Comparison of ENCODE assay signal across 15 cellular contexts in genomic region chr22:46815559-46815895, GRCh38. TPM values are rescaled to one million over a fixed set of nuclear protein-coding genes. Genes with fewer than 3 reads are reported as not detected.
DNase-seq lines count a peak whose midpoint lies in the region; ATAC-seq, FAIRE-seq and TF ChIP-seq lines count a peak whose summit lies in the region.
"Had no signal": no experiment of that assay in that cellular context is flagged by ENCODE, and none has a peak within 500 bp of the region (broad histone marks: within the 10 kb centered on the region; RNA-seq: fewer than 3 reads in every experiment).

No MANE protein-coding gene starts in this region.

- H3K9me3 ChIP-seq in kidney (ENCODE audit: control insufficient read depth in 1 of 2, low read length in 2 of 2) (no peaks in the 10 kb centered on the region), thyroid gland (no peaks in the 10 kb centered on the region), psoas muscle (no peaks in the 10 kb centered on the region)
- H3K9me3 ChIP-seq: esophagus squamous epithelium had no signal

- POLR2A ChIA-PET in RWPE1 (lab: Yijun Ruan, JAX; ENCODE audit: low non-redundant PET): no interaction called here
- POLR2A ChIA-PET in activated CD4-positive, alpha-beta memory T cell treated with anti-CD3 and anti-CD28 coated beads, Interleukin-2, amount 10 ng/mL, durations not matched to agents 7 days and 5 days (lab: Charles Lee): no interaction called here

- 94 to 98% methylated on average over 5 of the region's 5 CpGs for WGBS in thyroid gland, 2 donors
- 90 to 93% (median 91%) methylated on average over 5 of the region's 5 CpGs for WGBS in psoas muscle, 3 donors

- H3K4me1 Mint-ChIP-seq in CD14-positive monocyte (peaks cover 11% of the 10 kb centered on the region), osteocyte (ENCODE audit: unreplicated experiment) (peaks cover 29% of the 10 kb centered on the region)
- peaks cover 16% of the 10 kb centered on the region for H3K4me1 Mint-ChIP-seq in activated CD4-positive, alpha-beta memory T cell treated with anti-CD3 and anti-CD28 coated beads, Interleukin-2, amount 10 ng/mL, durations not matched to agents 7 days and 5 days

- peak overlapping the region in 1 of 2 donors; percentile 41 for H3K9ac ChIP-seq in kidney (ENCODE audit: low read length in 2 of 2)
- H3K9ac ChIP-seq: KMS-11 had no signal

- no peak for ATAC-seq in psoas muscle
- ATAC-seq: activated T-cell treated with anti-CD3 and anti-CD28 coated beads, Interleukin-2, amount 50 U/mL, for 72 hours had no signal

- H3K4me1 ChIP-seq in kidney (ENCODE audit: control insufficient read depth in 1 of 2, insufficient read depth in 1 of 2, low read depth in 1 of 2, low read length in 2 of 2) (peaks cover 16 to 21% of the 10 kb centered on the region in 2 donors), thyroid gland (peaks cover 17 to 22% of the 10 kb centered on the region in 2 donors), psoas muscle (no peaks in the 10 kb centered on the region)

- intact Hi-C loops in CD14-positive monocyte (cut with micrococcal nuclease) (no loop called here), kidney (cut with DNase I) (no loop called here), thyroid gland (cut with DNase I) (no loop called here), psoas muscle (cut with DNase I) (no loop called here)

- peaks cover 0 to 2% (median 0%) of the 10 kb centered on the region in 7 donors for H3K9me3 Mint-ChIP-seq in CD14-positive monocyte
- H3K9me3 Mint-ChIP-seq in osteocyte (ENCODE audit: unreplicated experiment): no peaks in the 10 kb centered on the region
- peaks cover 3% of the 10 kb centered on the region for H3K9me3 Mint-ChIP-seq in activated CD4-positive, alpha-beta memory T cell treated with anti-CD3 and anti-CD28 coated beads, Interleukin-2, amount 10 ng/mL, durations not matched to agents 7 days and 5 days

- H3K4me3 ChIP-seq in kidney (ENCODE audit: low read length in 2 of 2) (peak overlapping the region in 1 of 2 donors; percentile 41), thyroid gland (replicated peaks in 1 of 3) (no peak overlapping the region), psoas muscle (no peak overlapping the region)
- H3K4me3 ChIP-seq: BLaER1 treated with 17β-estradiol and CSF1 and Interleukin-3, amounts not matched to agents 10 nM and 100 nM; esophagus squamous epithelium had no signal

- TF ChIP-seq POLR2A in thyroid gland (IDR thresholded peaks at IDR 0.05): no peak

- in situ Hi-C loops in GM13976 (cut with MboI; ENCODE audit: low sequenced_read_pairs, unreplicated experiment): no loop called here

- H3K36me3 ChIP-seq in kidney (ENCODE audit: control insufficient read depth in 1 of 2, insufficient read depth in 2 of 2, low read length in 2 of 2) (peaks cover 0 to 4% of the 10 kb centered on the region in 2 donors), thyroid gland (no peaks in the 10 kb centered on the region), psoas muscle (ENCODE audit: insufficient read depth in 1 of 2, low read depth in 1 of 2) (no peaks in the 10 kb centered on the region)

- DNase-seq in CD14-positive monocyte (ENCODE audit: low spot score): no peak
- no peak for DNase-seq in RWPE1 (ENCODE audit: low spot score)
- DNase-seq in kidney: no peak
- DNase-seq in osteocyte (ENCODE audit: extremely low spot score, unreplicated experiment): no peak
- DNase-seq in thyroid gland: no peak
- no peak for DNase-seq in GM13976 (ENCODE audit: low spot score)
- DNase-seq in activated CD4-positive, alpha-beta memory T cell treated with anti-CD3 and anti-CD28 coated beads, Interleukin-2, amount 10 ng/mL, durations not matched to agents 7 days and 5 days: no peak
- DNase-seq in psoas muscle: no peak
- DNase-seq: activated CD4-positive, alpha-beta T cell treated with anti-CD3 and anti-CD28 coated beads, Interleukin-2, amount 50 U/mL, for 1 hour; activated T-cell treated with anti-CD3 and anti-CD28 coated beads, Interleukin-2, amount 50 U/mL, for 72 hours; DND-41; esophagus squamous epithelium; SHP77 treated with DMSO at 0.1 percent for 48 hours had no signal

- H3K27me3 Mint-ChIP-seq in CD14-positive monocyte (ENCODE audit: low read depth in 3 of 3): no peaks in the 10 kb centered on the region
- H3K27me3 Mint-ChIP-seq in osteocyte (ENCODE audit: unreplicated experiment): no peaks in the 10 kb centered on the region
- H3K27me3 Mint-ChIP-seq in activated CD4-positive, alpha-beta memory T cell treated with anti-CD3 and anti-CD28 coated beads, Interleukin-2, amount 10 ng/mL, durations not matched to agents 7 days and 5 days: no peaks in the 10 kb centered on the region

- no peaks in the 10 kb centered on the region for H3K27me3 ChIP-seq in thyroid gland
- H3K27me3 ChIP-seq in psoas muscle (ENCODE audit: insufficient read depth in 3 of 3, low read length in 2 of 3): no peaks in the 10 kb centered on the region
- H3K27me3 ChIP-seq: BLaER1 treated with 17β-estradiol and CSF1 and Interleukin-3, amounts not matched to agents 10 nM and 100 nM; esophagus squamous epithelium had no signal

- H3K27ac Mint-ChIP-seq in CD14-positive monocyte: peak overlapping the region in 6 of 7 donors; percentile 47 to 80 (median 70)
- H3K27ac Mint-ChIP-seq in osteocyte (ENCODE audit: unreplicated experiment): peak overlapping the region; percentile 38
- H3K27ac Mint-ChIP-seq in activated CD4-positive, alpha-beta memory T cell treated with anti-CD3 and anti-CD28 coated beads, Interleukin-2, amount 10 ng/mL, durations not matched to agents 7 days and 5 days: no peak overlapping the region
- H3K27ac Mint-ChIP-seq: activated T-cell treated with anti-CD3 and anti-CD28 coated beads, Interleukin-2, amount 50 U/mL, for 72 hours had no signal

- H3K27ac ChIP-seq in RWPE1 (peak overlapping the region; percentile 60), kidney (ENCODE audit: low read depth in 2 of 2, low read length in 2 of 2) (peak overlapping the region; percentile 56 to 88), thyroid gland (peak overlapping the region in 1 of 3 donors; percentile 18), psoas muscle (no peak overlapping the region)
- H3K27ac ChIP-seq: KMS-11 had no signal

- no peak for FAIRE-seq in kidney (lab: Jason Lieb, UNC)

- no peak for TF ChIP-seq CTCF in CD14-positive monocyte (IDR thresholded peaks at IDR 0.05)
- no peak for TF ChIP-seq CTCF in RWPE1 (conservative IDR thresholded peaks at IDR 0.05; ENCODE audit: low read depth)
- TF ChIP-seq CTCF in kidney (IDR thresholded peaks at IDR 0.05; ENCODE audit: borderline replicate concordance, extremely low read depth, insufficient read depth): no peak
- no peak for TF ChIP-seq CTCF in osteocyte (IDR thresholded peaks at IDR 0.05)
- TF ChIP-seq CTCF in thyroid gland (IDR thresholded peaks at IDR 0.05): no peak
- no peak for TF ChIP-seq CTCF in GM13976 (IDR thresholded peaks at IDR 0.05; ENCODE audit: borderline replicate concordance, control extremely low read depth, extremely low read depth, insufficient read depth, missing control alignments)
- TF ChIP-seq CTCF in psoas muscle (IDR thresholded peaks at IDR 0.05): no peak

- H3K36me3 Mint-ChIP-seq in CD14-positive monocyte: peaks cover 51 to 63% of the 10 kb centered on the region in 2 donors
- H3K36me3 Mint-ChIP-seq in osteocyte (ENCODE audit: unreplicated experiment): peaks cover 3% of the 10 kb centered on the region
- H3K36me3 Mint-ChIP-seq in activated CD4-positive, alpha-beta memory T cell treated with anti-CD3 and anti-CD28 coated beads, Interleukin-2, amount 10 ng/mL, durations not matched to agents 7 days and 5 days (ENCODE audit: low read depth): peaks cover 40% of the 10 kb centered on the region

- CTCF ChIA-PET in RWPE1 (lab: Yijun Ruan, JAX): no interaction called here
- CTCF ChIA-PET in activated CD4-positive, alpha-beta memory T cell treated with anti-CD3 and anti-CD28 coated beads, Interleukin-2, amount 10 ng/mL, durations not matched to agents 7 days and 5 days (lab: Charles Lee): no interaction called here

- H3K4me3 Mint-ChIP-seq in CD14-positive monocyte (no peak overlapping the region), osteocyte (ENCODE audit: unreplicated experiment) (no peak overlapping the region)
- no peak overlapping the region for H3K4me3 Mint-ChIP-seq in activated CD4-positive, alpha-beta memory T cell treated with anti-CD3 and anti-CD28 coated beads, Interleukin-2, amount 10 ng/mL, durations not matched to agents 7 days and 5 days
- H3K4me3 Mint-ChIP-seq: activated T-cell treated with anti-CD3 and anti-CD28 coated beads, Interleukin-2, amount 50 U/mL, for 72 hours had no signal

RNA-seq across cellular contexts. Expression of gene TBC1D22A, which starts 53.1 kb away (rescaled TPM):
- polyA plus RNA-seq in CD14-positive monocyte (10 to 100 TPM; 25.9 to 29.5 TPM), kidney (ENCODE audit: insufficient read depth, low read depth, low replicate concordance) (24.6 TPM), psoas muscle (10 to 100 TPM; 11.7 to 19.0 (median 14.8) TPM)
- total RNA-seq in kidney (39.4 TPM), osteocyte (28.9 and 29.1 TPM in 2 replicates), thyroid gland (10 to 100 TPM; 26.7 to 34.6 (median 33.2) TPM), psoas muscle (10 to 100 TPM; 15.7 to 25.0 (median 20.6) TPM)
- 10 to 100 TPM; 38.5 to 41.0 TPM for total RNA-seq in activated CD4-positive, alpha-beta memory T cell treated with anti-CD3 and anti-CD28 coated beads, Interleukin-2, amount 10 ng/mL, durations not matched to agents 7 days and 5 days
